In genomic region chr3:13861461-13861860, GRCh38 we compare ENCODE assay signal across 19 cellular contexts. TPM values are rescaled to one million over a fixed set of nuclear protein-coding genes. Genes with fewer than 3 reads are reported as not detected.
DNase-seq lines count a peak whose midpoint lies in the region; ATAC-seq, FAIRE-seq and TF ChIP-seq lines count a peak whose summit lies in the region.
"Had no signal": no experiment of that assay in that cellular context is flagged by ENCODE, and none has a peak within 500 bp of the region (broad histone marks: within the 10 kb centered on the region; RNA-seq: fewer than 3 reads in every experiment).

No MANE protein-coding gene starts in this region.

- H3K79me2 ChIP-seq in H1 (ENCODE audit: control insufficient read depth in 1 of 2, insufficient read depth in 2 of 2, low read length in 2 of 2), result no peaks in the 10 kb centered on the region

- H3K4me1 Mint-ChIP-seq in CD4-positive, alpha-beta memory T cell, result peaks cover 24 to 60% (median 36%) of the 10 kb centered on the region in 4 donors

- H3K36me3 ChIP-seq in CD4-positive, alpha-beta memory T cell (ENCODE audit: insufficient read depth, low read length), result no peaks in the 10 kb centered on the region
- no peaks in the 10 kb centered on the region for H3K36me3 ChIP-seq in H1 (ENCODE audit: control insufficient read depth in 2 of 4, insufficient read depth in 4 of 4, low read length in 3 of 4)
- H3K36me3 ChIP-seq in neuronal stem cell (replicated peaks in 1 of 2; ENCODE audit: control insufficient read depth in 2 of 2, insufficient read depth in 2 of 2, low read length in 2 of 2), result no peaks in the 10 kb centered on the region

- no peaks in the 10 kb centered on the region for H3K23me2 ChIP-seq in H1 (ENCODE audit: low read depth, low read length)

- H2BK12ac ChIP-seq in H1 (ENCODE audit: low read depth, low read length) (peak overlapping the region; percentile 68; the same call in 1 of the 2 replicates), neuronal stem cell (ENCODE audit: low read length) (no peak overlapping the region)

- H3K79me1 ChIP-seq in H1 (ENCODE audit: low read depth, low read length) (no peaks in the 10 kb centered on the region), neuronal stem cell (ENCODE audit: low read depth, low read length) (no peaks in the 10 kb centered on the region)

- TF ChIP-seq CTCF in RWPE1 (conservative IDR thresholded peaks at IDR 0.05; ENCODE audit: low read depth) (no peak), H1 (IDR thresholded peaks at IDR 0.05; ENCODE audit: control extremely low read depth in 1 of 3, insufficient read depth in 1 of 3, low read depth in 1 of 3, low read length in 3 of 3) (no peak)

- no peak overlapping the region for H3K4me3 Mint-ChIP-seq in CD4-positive, alpha-beta memory T cell
- H3K4me3 Mint-ChIP-seq: CD8-positive, alpha-beta memory T cell had no signal

- H3K4me2 ChIP-seq in H1 (ENCODE audit: insufficient read depth in 1 of 2, low read depth in 2 of 2, low read length in 2 of 2), result no peak overlapping the region
- H3K4me2 ChIP-seq in neuronal stem cell (ENCODE audit: insufficient read depth, low read length, poor library complexity, severe bottlenecking), result no peak overlapping the region

- H4K8ac ChIP-seq in H1 (ENCODE audit: extremely low read depth, insufficient read depth, low read length) (no peak overlapping the region), neuronal stem cell (ENCODE audit: low read depth, low read length) (no peak overlapping the region)

- H3K36me3 Mint-ChIP-seq in CD4-positive, alpha-beta memory T cell, result peaks cover 8 to 31% of the 10 kb centered on the region in 2 donors
- H3K36me3 Mint-ChIP-seq: CD14-positive monocyte had no signal

- POLR2A ChIA-PET in CD4-positive, alpha-beta memory T cell (lab: Charles Lee; ENCODE audit: partially characterized antibody), result interaction anchor here (1.4 to 2.7 kb wide), 4 partner anchors 9 to 203 kb away, joined by 3 to 11 read pairs (median 4); partner anchors contain the start of gene WNT7A
- POLR2A ChIA-PET in RWPE1 (lab: Yijun Ruan, JAX; ENCODE audit: low non-redundant PET) (no interaction called here), H1 (lab: Charles Lee; ENCODE audit: partially characterized antibody) (interaction anchor here (0.8 kb wide), 1 partner anchor 12 kb away, joined by 3 read pairs; no protein-coding TSS in a partner anchor)

- no peak overlapping the region for H3K27ac ChIP-seq in CD4-positive, alpha-beta memory T cell (ENCODE audit: low read depth, low read length)
- H3K27ac ChIP-seq in RWPE1 (peak overlapping the region; percentile 37), H1 (ENCODE audit: low read depth, low read length) (no peak overlapping the region), neuronal stem cell (replicated peaks; ENCODE audit: low read length) (no peak overlapping the region)

- H4K91ac ChIP-seq in H1 (replicated peaks; ENCODE audit: insufficient read length, low read length), result no peak overlapping the region
- H4K91ac ChIP-seq in neuronal stem cell (ENCODE audit: low read depth, low read length, poor library complexity), result no peak overlapping the region

- TF ChIP-seq EP300 in H1 (IDR thresholded peaks at IDR 0.05; ENCODE audit: borderline replicate concordance in 1 of 2, low read depth in 2 of 2, low read length in 2 of 2), result no peak

- no peak overlapping the region for H2BK120ac ChIP-seq in H1 (replicated peaks; ENCODE audit: low read depth, low read length)
- H2BK120ac ChIP-seq in neuronal stem cell (ENCODE audit: low read depth, low read length), result peak overlapping the region; percentile 27

- peaks cover 0 to 2% (median 0%) of the 10 kb centered on the region in 8 donors for H3K9me3 Mint-ChIP-seq in CD4-positive, alpha-beta memory T cell

- H3K27ac Mint-ChIP-seq in CD4-positive, alpha-beta memory T cell, result peak overlapping the region in 4 of 7 donors; percentile 23 to 83 (median 42)

- H3K27me3 ChIP-seq in CD4-positive, alpha-beta memory T cell (ENCODE audit: insufficient read depth, low read length), result no peaks in the 10 kb centered on the region
- H3K27me3 ChIP-seq in H1 (replicated peaks in 1 of 4; ENCODE audit: control insufficient read depth in 3 of 4, extremely low read depth in 1 of 4, insufficient read depth in 3 of 4, low read length in 3 of 4) (0 out of 7 replicates have a peak, but pooled peaks cover 0 to 6% (median 2%) of the 10 kb centered on the region in 4 experiments), neuronal stem cell (ENCODE audit: control insufficient read depth in 3 of 3, insufficient read depth in 3 of 3, low read depth in 1 of 3, low read length in 3 of 3) (no peaks in the 10 kb centered on the region)

- no peak overlapping the region for H3K18ac ChIP-seq in H1 (ENCODE audit: extremely low read depth, low read length)
- H3K18ac ChIP-seq in neuronal stem cell (ENCODE audit: low read length), result peak overlapping the region; percentile 66

- no peak for FAIRE-seq in H1 (lab: Jason Lieb, UNC)
- FAIRE-seq: A204.1, GM12892, HepG2 had no signal

- TF ChIP-seq POLR2A in H1 (IDR thresholded peaks at IDR 0.05; ENCODE audit: control extremely low read depth in 1 of 2, low read depth in 2 of 2, low read length in 2 of 2), result no peak

- H2BK15ac ChIP-seq in H1 (ENCODE audit: low read length), result 0 out of 2 replicates have a peak overlapping the region, but pooled peaks have one; percentile 1
- peak overlapping the region; percentile 40 for H2BK15ac ChIP-seq in neuronal stem cell (ENCODE audit: low read length)

- WGBS in H1 (ENCODE audit: extremely low coverage in 1 of 2, insufficient coverage in 1 of 2, insufficient read length in 1 of 2, insufficient replicate concordance in 2 of 2, low coverage in 1 of 2, low lambda C conversion rate in 2 of 2, missing lambda C conversion rate in 1 of 2), 2 experiments, result 95% methylated on average over 6 of the region's 6 CpGs; no CpG with 5 or more reads in 1 of the 2 experiments
- WGBS in neuronal stem cell (ENCODE audit: extremely low coverage in 2 of 2, insufficient read length in 2 of 2, insufficient replicate concordance in 1 of 2), 2 donors, result no CpG with 5 or more reads among the region's 6 CpGs

- no peaks in the 10 kb centered on the region for H4K20me1 ChIP-seq in H1 (replicated peaks in 1 of 2; ENCODE audit: control insufficient read depth in 1 of 2, insufficient read depth in 2 of 2, low read length in 2 of 2)

- ATAC-seq in HG03442 (IDR thresholded peaks at IDR 0.05; ENCODE audit: unreplicated experiment) (no peak), HG02571 (IDR thresholded peaks at IDR 0.05; ENCODE audit: unreplicated experiment) (no peak)
- ATAC-seq: HepG2 had no signal

- H2BK5ac ChIP-seq in H1 (ENCODE audit: low read depth, low read length) (no peak overlapping the region), neuronal stem cell (ENCODE audit: low read length) (peak overlapping the region; percentile 44)

- CTCF ChIA-PET in CD4-positive, alpha-beta memory T cell (lab: Charles Lee; ENCODE audit: partially characterized antibody), result interaction anchor here (1.2 to 2.8 kb wide), 3 partner anchors 19 to 204 kb away, joined by 3 to 17 read pairs (median 15); partner anchors contain the start of gene WNT7A
- CTCF ChIA-PET in RWPE1 (lab: Yijun Ruan, JAX) (no interaction called here), H1 (lab: Charles Lee; ENCODE audit: partially characterized antibody) (interaction anchor here (1.0 to 4.0 kb wide), 6 partner anchors 15 to 216 kb away, joined by 3 to 19 read pairs (median 4); partner anchors contain the start of gene WNT7A)

- H3K4ac ChIP-seq in H1 (replicated peaks; ENCODE audit: insufficient read length, low read depth, low read length) (no peak overlapping the region), neuronal stem cell (ENCODE audit: low read length) (no peak overlapping the region)

- H3K4me3 ChIP-seq in CD4-positive, alpha-beta memory T cell (ENCODE audit: low read length in 2 of 2), result no peak overlapping the region
- H3K4me3 ChIP-seq in H1 (ENCODE audit: extremely low read depth in 1 of 4, insufficient read depth in 2 of 4, low read depth in 3 of 4, low read length in 4 of 4) (no peak overlapping the region), neuronal stem cell (ENCODE audit: low read length in 2 of 2) (no peak overlapping the region)

- H3K23ac ChIP-seq in H1 (ENCODE audit: insufficient read length), result no peak overlapping the region
- no peak overlapping the region for H3K23ac ChIP-seq in neuronal stem cell (ENCODE audit: low read depth, low read length, poor library complexity)

- H3K27me3 Mint-ChIP-seq in CD4-positive, alpha-beta memory T cell, result no peaks in the 10 kb centered on the region

- H4K5ac ChIP-seq in H1 (ENCODE audit: insufficient read length, low read depth, low read length), result no peak overlapping the region

- 0 out of 2 replicates have a peak overlapping the region, but pooled peaks have one; percentile 28 for H2AK5ac ChIP-seq in H1 (ENCODE audit: low read depth, low read length)
- H2AK5ac ChIP-seq in neuronal stem cell (ENCODE audit: low read depth, low read length), result peak overlapping the region; percentile 77

- no peak overlapping the region for H3K14ac ChIP-seq in H1 (ENCODE audit: insufficient read length)
- H3K14ac ChIP-seq in neuronal stem cell (ENCODE audit: low read length), result peak overlapping the region; percentile 71

- TF ChIP-seq RAD21 in H1 (IDR thresholded peaks at IDR 0.05 in 1 of 2, conservative IDR thresholded peaks at IDR 0.05 in 1 of 2; ENCODE audit: low read depth in 2 of 2, low read length in 2 of 2), result no peak

- H3K56ac ChIP-seq in H1 (replicated peaks; ENCODE audit: insufficient read length, low read depth, low read length), result no peak overlapping the region

- H3K9ac ChIP-seq in H1 (replicated peaks in 1 of 4; ENCODE audit: extremely low read depth in 1 of 4, low read depth in 3 of 4, low read length in 3 of 4) (no peak overlapping the region), neuronal stem cell (ENCODE audit: low read depth, low read length, poor library complexity) (no peak overlapping the region)

- H2AFZ ChIP-seq in H1 (ENCODE audit: low read length) (no peak overlapping the region), neuronal stem cell (ENCODE audit: low read length) (no peak overlapping the region)

- H3K9me3 ChIP-seq in CD4-positive, alpha-beta memory T cell (ENCODE audit: control insufficient read depth in 1 of 2, low read length in 2 of 2), result no peaks in the 10 kb centered on the region
- H3K9me3 ChIP-seq in H1 (ENCODE audit: insufficient read depth in 2 of 2, low read depth in 1 of 2, low read length in 1 of 2) (no peaks in the 10 kb centered on the region), neuronal stem cell (replicated peaks in 1 of 2; ENCODE audit: control insufficient read depth in 2 of 2, insufficient read depth in 1 of 2, low read depth in 1 of 2, low read length in 2 of 2) (no peaks in the 10 kb centered on the region)
- H3K9me3 ChIP-seq: Caco-2 had no signal

- H3K4me1 ChIP-seq in CD4-positive, alpha-beta memory T cell (ENCODE audit: insufficient read depth, low read length), result peaks cover 36% of the 10 kb centered on the region
- no peaks in the 10 kb centered on the region for H3K4me1 ChIP-seq in H1 (replicated peaks in 1 of 4; ENCODE audit: control insufficient read depth in 3 of 4, insufficient read depth in 4 of 4, low read length in 3 of 4)
- peaks cover 12 to 17% of the 10 kb centered on the region in 2 donors for H3K4me1 ChIP-seq in neuronal stem cell (ENCODE audit: control insufficient read depth in 2 of 2, insufficient read depth in 1 of 2, low read depth in 1 of 2, low read length in 2 of 2)
- H3K4me1 ChIP-seq: Caco-2 had no signal

- DNase-seq in CD4-positive, alpha-beta memory T cell, result no peak
- DNase-seq in RWPE1 (ENCODE audit: low spot score) (no peak), H1 (ENCODE audit: low read depth in 1 of 2, low spot score in 2 of 2) (no peak), neuronal stem cell (ENCODE audit: low spot score) (no peak), NCI-H2196 treated with DMSO at 0.1 percent for 48 hours (lab: John Stamatoyannopoulos, UW; ENCODE audit: unreplicated experiment) (no peak), ureter (ENCODE audit: low spot score) (no peak)
- DNase-seq: Caco-2; CD8-positive, alpha-beta memory T cell; DND-41; GDM1; HCEC 1CT had no signal

- intact Hi-C loops in CD4-positive, alpha-beta memory T cell (cut with micrococcal nuclease), result no loop called here

- no peak overlapping the region for H2BK20ac ChIP-seq in H1 (ENCODE audit: low read length)

RNA-seq across cellular contexts. Expression of gene WNT7A, which starts 18.4 kb away (rescaled TPM):
- total RNA-seq in CD4-positive, alpha-beta memory T cell, result 10 to 100 TPM; 18.0 to 19.3 TPM
- 1 to 10 TPM; 8.3 to 9.0 TPM for polyA plus RNA-seq in CD4-positive, alpha-beta memory T cell
- not detected in 2 replicates for total RNA-seq in H1 (2021; fragmentation: NEBNext Ultra II Directional; extraction: Animal tissue kit (Norgen Biotek cat#: 25700))
- polyA plus RNA-seq in H1 (2011; rRNA removed), result 0.02 and 0.11 TPM in 2 replicates
- 0.04 TPM for polyA plus RNA-seq in H1 (2011; cell fraction: cytosol; rRNA removed)
- 0.10 TPM for polyA plus RNA-seq in H1 (2011; cell fraction: nucleus; rRNA removed)
- polyA plus RNA-seq in H1 (2012, experiment 1 of 2), result not detected in 4 replicates
- not detected for polyA plus RNA-seq in H1 (2012, experiment 2 of 2)
- 0.02 TPM for polyA plus RNA-seq in H1 (2013, experiment 1 of 2)
- polyA plus RNA-seq in H1 (2013, experiment 2 of 2), result 0.04 TPM
- 0.06 TPM in 1 of 2 replicates, not detected in the other for polyA minus RNA-seq in H1 (2011; rRNA and poly(A)+ RNA removed)
- polyA minus RNA-seq in H1 (2011; cell fraction: cytosol; rRNA and poly(A)+ RNA removed), result not detected
- polyA minus RNA-seq in H1 (2011; cell fraction: nucleus; rRNA and poly(A)+ RNA removed), result not detected
- 0.07 TPM for polyA plus RNA-seq in neuronal stem cell (2013, experiment 1 of 2)
- 0.06 TPM for polyA plus RNA-seq in neuronal stem cell (2013, experiment 2 of 2)
- 1.4 TPM for total RNA-seq in ureter
- total RNA-seq: H4, HepG2 had no signal
- polyA plus RNA-seq: BJ, CD14-positive monocyte, HepG2 had no signal
